In the genomic region with DNA sequence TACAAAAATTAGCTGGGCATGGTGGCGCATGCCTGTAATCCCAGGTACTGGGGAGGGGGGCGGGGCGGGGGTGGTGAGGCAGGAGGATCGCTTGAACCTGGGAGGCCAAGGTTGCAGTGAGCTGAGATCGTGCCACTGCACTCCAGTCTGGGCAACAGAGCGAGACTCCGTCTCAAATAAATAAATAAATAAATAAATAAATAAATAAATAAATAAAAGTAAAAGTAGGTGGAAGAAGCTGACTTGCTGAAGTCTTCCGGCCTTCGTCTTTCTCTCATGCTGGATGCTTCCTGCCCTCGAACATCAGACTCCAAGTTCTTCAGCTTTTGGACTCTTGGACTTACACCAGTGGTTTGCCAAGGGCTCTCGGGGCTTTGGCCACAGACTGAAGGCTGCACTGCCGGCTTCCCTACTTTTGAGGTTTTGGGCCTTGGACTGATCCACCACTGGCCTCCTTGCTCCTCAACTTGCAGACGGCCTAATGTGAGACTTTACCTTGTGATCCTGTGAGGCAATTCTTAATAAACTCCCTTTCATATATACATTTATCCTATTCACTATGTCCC, we compare ENCODE assay signal across 8 cellular contexts. TPM values are rescaled to one million over a fixed set of nuclear protein-coding genes. Genes with fewer than 3 reads are reported as not detected.
DNase-seq lines count a peak whose midpoint lies in the region; ATAC-seq, FAIRE-seq and TF ChIP-seq lines count a peak whose summit lies in the region.
"Not testable (repeated sequence)": the region's sequence is repeated elsewhere in the genome, so short reads cannot be mapped to it uniquely, and the experiment has no call there.
"Had no signal": no experiment of that assay in that cellular context is flagged by ENCODE, and none has a peak within 500 bp of the region (broad histone marks: within the 10 kb centered on the region; RNA-seq: fewer than 3 reads in every experiment).

No MANE protein-coding gene starts in this region.

- not testable (repeated sequence) for FAIRE-seq in HepG2 (lab: Jason Lieb, UNC)

- H3K27ac Mint-ChIP-seq in activated CD8-positive, alpha-beta memory T cell treated with anti-CD3 and anti-CD28 coated beads, Interleukin-2, amount 10 ng/mL, durations not matched to agents 7 days and 5 days = peak overlapping the region; percentile 89

- 36% methylated on average over 13 of the region's 13 CpGs for WGBS in HepG2 (ENCODE audit: low lambda C conversion rate)

- not testable (repeated sequence) for H3K79me2 ChIP-seq in ACC112 (ENCODE audit: control insufficient read depth, insufficient read depth, low read length, unreplicated experiment); KMS-11 (ENCODE audit: insufficient read depth, low read depth); HepG2 (ENCODE audit: insufficient read depth, low read length)

- H3K9ac ChIP-seq in KMS-11 (peak overlapping the region; percentile 62; the same call in 1 of the 2 replicates), HepG2 (ENCODE audit: insufficient read depth, low read depth, low read length) (peak overlapping the region; percentile 69), rectal smooth muscle tissue (ENCODE audit: low read length) (peak overlapping the region; percentile 88)

- H3K4me3 ChIP-seq in ACC112 (ENCODE audit: low read depth, low read length) (peak overlapping the region; percentile 88), KMS-11 (IDR thresholded peaks at IDR 0.05; ENCODE audit: insufficient read depth, low read depth, low read length) (peak overlapping the region; percentile 69), HepG2 (replicated peaks in 1 of 3; ENCODE audit: insufficient read depth in 1 of 3, low read depth in 2 of 3, low read length in 3 of 3) (peak overlapping the region; percentile 54 to 91 (median 83)), rectal smooth muscle tissue (ENCODE audit: low read length) (peak overlapping the region; percentile 77)
- H3K4me3 ChIP-seq in effector memory CD4-positive, alpha-beta T cell (ENCODE audit: insufficient read depth, low read depth, low read length, poor library complexity, severe bottlenecking) = peak overlapping the region; percentile 92

- H3K4me1 ChIP-seq in ACC112 (ENCODE audit: control insufficient read depth, insufficient read depth, low read length, unreplicated experiment) = peaks cover 11% of the 10 kb centered on the region
- peaks cover 16% of the 10 kb centered on the region for H3K4me1 ChIP-seq in KMS-11 (ENCODE audit: low read depth, poor library complexity, severe bottlenecking)
- H3K4me1 ChIP-seq in effector memory CD4-positive, alpha-beta T cell (ENCODE audit: control insufficient read depth, insufficient read depth, low read length, poor library complexity, severe bottlenecking) = peaks cover 10% of the 10 kb centered on the region
- peaks cover 22% of the 10 kb centered on the region for H3K4me1 ChIP-seq in HepG2 (ENCODE audit: insufficient read depth, low read length)
- H3K4me1 ChIP-seq in rectal smooth muscle tissue (ENCODE audit: control insufficient read depth, insufficient read depth, low read length) = not testable (repeated sequence)

- TF ChIP-seq RAD21 in HepG2 (CRISPR knock-in tag; IDR thresholded peaks at IDR 0.05) = not testable (repeated sequence)

- H3K36me3 Mint-ChIP-seq in activated CD8-positive, alpha-beta memory T cell treated with anti-CD3 and anti-CD28 coated beads, Interleukin-2, amount 10 ng/mL, durations not matched to agents 7 days and 5 days = not testable (repeated sequence)

- peak overlapping the region; percentile 85 for H3K4me3 Mint-ChIP-seq in activated CD8-positive, alpha-beta memory T cell treated with anti-CD3 and anti-CD28 coated beads, Interleukin-2, amount 10 ng/mL, durations not matched to agents 7 days and 5 days

- H3K4me1 Mint-ChIP-seq in activated CD8-positive, alpha-beta memory T cell treated with anti-CD3 and anti-CD28 coated beads, Interleukin-2, amount 10 ng/mL, durations not matched to agents 7 days and 5 days = peaks cover 19% of the 10 kb centered on the region

- TF ChIP-seq POLR2A in HepG2 (IDR thresholded peaks at IDR 0.05; ENCODE audit: insufficient read depth in 1 of 2, low read depth in 2 of 2, low read length in 2 of 2) = not testable (repeated sequence)

- not testable (repeated sequence) for H3K27me3 ChIP-seq in ACC112 (ENCODE audit: insufficient read depth, low read length); KMS-11 (ENCODE audit: insufficient read depth, low read depth); effector memory CD4-positive, alpha-beta T cell (replicated peaks; ENCODE audit: control insufficient read depth, insufficient read depth, low read length, poor library complexity, severe bottlenecking); HepG2 (ENCODE audit: control insufficient read depth in 1 of 2, insufficient read depth in 2 of 2, low read length in 2 of 2); rectal smooth muscle tissue (ENCODE audit: control insufficient read depth, insufficient read depth, low read length)

- not testable (repeated sequence) for H3K36me3 ChIP-seq in ACC112 (ENCODE audit: insufficient read depth, low read length); KMS-11 (ENCODE audit: insufficient read depth); effector memory CD4-positive, alpha-beta T cell (ENCODE audit: control insufficient read depth, insufficient read depth, low read length); rectal smooth muscle tissue (ENCODE audit: control insufficient read depth, insufficient read depth, low read length)
- H3K36me3 ChIP-seq in HepG2 (replicated peaks in 1 of 2; ENCODE audit: control insufficient read depth in 1 of 2, insufficient read depth in 2 of 2, low read length in 2 of 2) = peaks cover 6 to 14% of the 10 kb centered on the region in 2 experiments; a peak in 3 of 5 replicates

- peak overlapping the region; percentile 58 for H3K4me2 ChIP-seq in KMS-11
- peak overlapping the region; percentile 99 for H3K4me2 ChIP-seq in HepG2 (ENCODE audit: low read depth, low read length)

- intact Hi-C loops in HepG2 (cut with micrococcal nuclease; ENCODE audit: unreplicated experiment) = loop anchor here (2.0 kb wide), 2 partner anchors 21 to 73 kb away; no protein-coding TSS in a partner anchor

- in situ Hi-C loops in HepG2 (cut with HindIII; ENCODE audit: extremely low pct_ligation_motif_present, low pct_unique_long_range_greater_than_20kb) = not testable (repeated sequence)

- TF ChIP-seq CTCF in KMS-11 (conservative IDR thresholded peaks at IDR 0.05; ENCODE audit: low read depth, low read length); HepG2 (CRISPR knock-in tag; IDR thresholded peaks at IDR 0.05): not testable (repeated sequence)

- not testable (repeated sequence) for H3K9me3 ChIP-seq in effector memory CD4-positive, alpha-beta T cell (ENCODE audit: control insufficient read depth, low read length); HepG2 (ENCODE audit: low read length)

- BruUV-seq in HepG2 (replicated peaks; lab: Mats Ljungman, UMichigan) = TSS peak; percentile 33

- not testable (repeated sequence) for H4K20me1 ChIP-seq in KMS-11 (ENCODE audit: insufficient read depth); HepG2 (ENCODE audit: insufficient read depth, low read length)

- ATAC-seq in activated CD8-positive, alpha-beta memory T cell treated with anti-CD3 and anti-CD28 coated beads, Interleukin-2, amount 10 ng/mL, durations not matched to agents 7 days and 5 days; HepG2: not testable (repeated sequence)

- H3K9me3 Mint-ChIP-seq in activated CD8-positive, alpha-beta memory T cell treated with anti-CD3 and anti-CD28 coated beads, Interleukin-2, amount 10 ng/mL, durations not matched to agents 7 days and 5 days (ENCODE audit: low read depth) = not testable (repeated sequence)

- POLR2A ChIA-PET in HepG2 (lab: Yijun Ruan, JAX) = interaction anchor here (0.6 to 3.6 kb wide), 20 partner anchors 9 to 222 kb away, joined by 3 to 47 read pairs (median 6); partner anchors contain the start of genes ANKRD52, CNPY2, CS and ESYT1

- not testable (repeated sequence) for DNase-seq in activated CD8-positive, alpha-beta memory T cell treated with anti-CD3 and anti-CD28 coated beads, Interleukin-2, amount 10 ng/mL, durations not matched to agents 7 days and 5 days; effector memory CD4-positive, alpha-beta T cell; HepG2 (ENCODE audit: low spot score)

- CTCF ChIA-PET in activated CD8-positive, alpha-beta memory T cell treated with anti-CD3 and anti-CD28 coated beads, Interleukin-2, amount 10 ng/mL, durations not matched to agents 7 days and 5 days (lab: Charles Lee) = interaction anchor here (0.6 to 6.0 kb wide), 16 partner anchors 9 to 202 kb away, joined by 3 to 45 read pairs (median 6); partner anchors contain the start of genes ANKRD52, RNF41, SMARCC2 and SPRYD4
- CTCF ChIA-PET in HepG2 (lab: Yijun Ruan, JAX; ENCODE audit: low intra/inter-chr PET ratio, low total read pairs) = interaction anchor here (0.9 to 1.4 kb wide), 2 partner anchors 8 to 35 kb away, joined by 3 to 6 read pairs; partner anchors contain the start of gene ANKRD52

- not testable (repeated sequence) for TF ChIP-seq EP300 in HepG2 (IDR thresholded peaks at IDR 0.05; ENCODE audit: low read depth in 2 of 2, low read length in 2 of 2); HepG2 (CRISPR knock-in tag; IDR thresholded peaks at IDR 0.05; ENCODE audit: borderline replicate concordance)

- not testable (repeated sequence) for H3K27me3 Mint-ChIP-seq in activated CD8-positive, alpha-beta memory T cell treated with anti-CD3 and anti-CD28 coated beads, Interleukin-2, amount 10 ng/mL, durations not matched to agents 7 days and 5 days

- peak overlapping the region; percentile 76; the same call in 1 of the 2 replicates for H3K27ac ChIP-seq in ACC112 (ENCODE audit: low read depth, low read length)
- peak overlapping the region; percentile 59; the same call in 1 of the 2 replicates for H3K27ac ChIP-seq in KMS-11
- peak overlapping the region; percentile 96 for H3K27ac ChIP-seq in effector memory CD4-positive, alpha-beta T cell (ENCODE audit: insufficient read depth, low read length, poor library complexity, severe bottlenecking)
- peak overlapping the region; percentile 82 for H3K27ac ChIP-seq in HepG2 (ENCODE audit: extremely low read length, insufficient read depth, low read length)
- peak overlapping the region; percentile 95 for H3K27ac ChIP-seq in rectal smooth muscle tissue (ENCODE audit: low read depth, low read length)

- H2AFZ ChIP-seq in ACC112 (ENCODE audit: low read length, unreplicated experiment) (peak overlapping the region; percentile 87), KMS-11 (ENCODE audit: low read depth) (peak overlapping the region; percentile 90), HepG2 (ENCODE audit: low read length) (peak overlapping the region; percentile 49)

RNA-seq across cellular contexts. Expression of gene COQ10A, which starts 0.6 kb away (rescaled TPM):
- 10 to 100 TPM; 16.0 to 17.4 TPM for total RNA-seq in activated CD8-positive, alpha-beta memory T cell treated with anti-CD3 and anti-CD28 coated beads, Interleukin-2, amount 10 ng/mL, durations not matched to agents 7 days and 5 days
- 18.6 and 21.0 TPM in 2 replicates for total RNA-seq in HepG2 (2016; rRNA removed; fragmentation: Illumina TruSeq; extraction: Trizol)
- 10.8 and 11.2 TPM in 2 replicates for total RNA-seq in HepG2 (2016; cell fraction: cytosol; rRNA removed; fragmentation: Illumina TruSeq; extraction: Trizol; ENCODE audit: low read depth)
- 20.5 and 20.7 TPM in 2 replicates for total RNA-seq in HepG2 (2016; cell fraction: insoluble cytoplasmic fraction; rRNA removed; fragmentation: Illumina TruSeq; extraction: Trizol)
- total RNA-seq in HepG2 (2016; cell fraction: membrane; rRNA removed; fragmentation: Illumina TruSeq; extraction: Trizol) = 19.9 and 20.0 TPM in 2 replicates
- 16.9 and 18.6 TPM in 2 replicates for total RNA-seq in HepG2 (2016; cell fraction: nucleus; rRNA removed; fragmentation: Illumina TruSeq; extraction: Trizol)
- 35.3 and 37.3 TPM in 2 replicates for polyA plus RNA-seq in HepG2 (2011; rRNA removed)
- 27.3 and 29.7 TPM in 2 replicates for polyA plus RNA-seq in HepG2 (2011; cell fraction: cytosol; rRNA removed)
- polyA plus RNA-seq in HepG2 (2011; cell fraction: nucleus; rRNA removed) = 47.9 and 56.5 TPM in 2 replicates
- polyA plus RNA-seq in HepG2 (2012) = 14.4 TPM in 2 replicates
- 11.5 and 12.3 TPM in 2 replicates for polyA plus RNA-seq in HepG2 (2016; cell fraction: cytosol; fragmentation: Illumina TruSeq; extraction: Trizol; ENCODE audit: low read depth)
- polyA plus RNA-seq in HepG2 (2016; cell fraction: insoluble cytoplasmic fraction; fragmentation: Illumina TruSeq; extraction: Trizol; ENCODE audit: low read depth) = 20.5 and 20.9 TPM in 2 replicates
- 16.8 and 16.9 TPM in 2 replicates for polyA plus RNA-seq in HepG2 (2016; cell fraction: membrane; fragmentation: Illumina TruSeq; extraction: Trizol; ENCODE audit: low read depth)
- 52.1 and 53.2 TPM in 2 replicates for polyA plus RNA-seq in HepG2 (2016; cell fraction: nucleus; fragmentation: Illumina TruSeq; extraction: Trizol; ENCODE audit: insufficient read depth, low read depth)
- polyA minus RNA-seq in HepG2 (2011; rRNA and poly(A)+ RNA removed; ENCODE audit: low replicate concordance) = 23.4 and 33.2 TPM in 2 replicates
- polyA minus RNA-seq in HepG2 (2011; cell fraction: cytosol; rRNA and poly(A)+ RNA removed) = 7.5 and 9.5 TPM in 2 replicates
- polyA minus RNA-seq in HepG2 (2011; cell fraction: nucleus; rRNA and poly(A)+ RNA removed) = 33.2 and 35.2 TPM in 2 replicates

RNA-seq across cellular contexts. Expression of gene ANKRD52, which starts 8.0 kb away (rescaled TPM):
- 10 to 100 TPM; 66.9 to 68.3 TPM for total RNA-seq in activated CD8-positive, alpha-beta memory T cell treated with anti-CD3 and anti-CD28 coated beads, Interleukin-2, amount 10 ng/mL, durations not matched to agents 7 days and 5 days
- 7.8 and 22.0 TPM in 2 replicates for total RNA-seq in HepG2 (2016; rRNA removed; fragmentation: Illumina TruSeq; extraction: Trizol)
- total RNA-seq in HepG2 (2016; cell fraction: cytosol; rRNA removed; fragmentation: Illumina TruSeq; extraction: Trizol; ENCODE audit: low read depth) = 1.1 and 2.9 TPM in 2 replicates
- 7.7 and 17.9 TPM in 2 replicates for total RNA-seq in HepG2 (2016; cell fraction: insoluble cytoplasmic fraction; rRNA removed; fragmentation: Illumina TruSeq; extraction: Trizol)
- total RNA-seq in HepG2 (2016; cell fraction: membrane; rRNA removed; fragmentation: Illumina TruSeq; extraction: Trizol) = 4.4 and 5.8 TPM in 2 replicates
- 11.5 and 15.5 TPM in 2 replicates for total RNA-seq in HepG2 (2016; cell fraction: nucleus; rRNA removed; fragmentation: Illumina TruSeq; extraction: Trizol)
- polyA plus RNA-seq in HepG2 (2011; rRNA removed) = 9.2 and 11.2 TPM in 2 replicates
- polyA plus RNA-seq in HepG2 (2011; cell fraction: cytosol; rRNA removed) = 6.2 TPM in 2 replicates
- polyA plus RNA-seq in HepG2 (2011; cell fraction: nucleus; rRNA removed) = 29.6 and 34.0 TPM in 2 replicates
- 9.0 and 10.3 TPM in 2 replicates for polyA plus RNA-seq in HepG2 (2012)
- 0.48 and 0.53 TPM in 2 replicates for polyA plus RNA-seq in HepG2 (2016; cell fraction: cytosol; fragmentation: Illumina TruSeq; extraction: Trizol; ENCODE audit: low read depth)
- 9.4 and 12.7 TPM in 2 replicates for polyA plus RNA-seq in HepG2 (2016; cell fraction: insoluble cytoplasmic fraction; fragmentation: Illumina TruSeq; extraction: Trizol; ENCODE audit: low read depth)
- polyA plus RNA-seq in HepG2 (2016; cell fraction: membrane; fragmentation: Illumina TruSeq; extraction: Trizol; ENCODE audit: low read depth) = 1.5 and 1.6 TPM in 2 replicates
- polyA plus RNA-seq in HepG2 (2016; cell fraction: nucleus; fragmentation: Illumina TruSeq; extraction: Trizol; ENCODE audit: insufficient read depth, low read depth) = 25.3 and 28.1 TPM in 2 replicates
- polyA minus RNA-seq in HepG2 (2011; rRNA and poly(A)+ RNA removed; ENCODE audit: low replicate concordance) = 34.8 and 47.2 TPM in 2 replicates
- 11.2 and 12.0 TPM in 2 replicates for polyA minus RNA-seq in HepG2 (2011; cell fraction: cytosol; rRNA and poly(A)+ RNA removed)
- 11.9 and 12.7 TPM in 2 replicates for polyA minus RNA-seq in HepG2 (2011; cell fraction: nucleus; rRNA and poly(A)+ RNA removed)

RNA-seq across cellular contexts. Expression of gene CS, which starts 34.0 kb away (rescaled TPM):
- total RNA-seq in activated CD8-positive, alpha-beta memory T cell treated with anti-CD3 and anti-CD28 coated beads, Interleukin-2, amount 10 ng/mL, durations not matched to agents 7 days and 5 days = 100 to 1,000 TPM; 174 to 242 TPM
- 175 and 243 TPM in 2 replicates for total RNA-seq in HepG2 (2016; rRNA removed; fragmentation: Illumina TruSeq; extraction: Trizol)
- 84.6 and 90.4 TPM in 2 replicates for total RNA-seq in HepG2 (2016; cell fraction: cytosol; rRNA removed; fragmentation: Illumina TruSeq; extraction: Trizol; ENCODE audit: low read depth)
- total RNA-seq in HepG2 (2016; cell fraction: insoluble cytoplasmic fraction; rRNA removed; fragmentation: Illumina TruSeq; extraction: Trizol) = 173 and 226 TPM in 2 replicates
- 154 and 164 TPM in 2 replicates for total RNA-seq in HepG2 (2016; cell fraction: membrane; rRNA removed; fragmentation: Illumina TruSeq; extraction: Trizol)
- 167 and 188 TPM in 2 replicates for total RNA-seq in HepG2 (2016; cell fraction: nucleus; rRNA removed; fragmentation: Illumina TruSeq; extraction: Trizol)
- 173 and 177 TPM in 2 replicates for polyA plus RNA-seq in HepG2 (2011; rRNA removed)
- 103 and 144 TPM in 2 replicates for polyA plus RNA-seq in HepG2 (2011; cell fraction: cytosol; rRNA removed)
- 269 and 358 TPM in 2 replicates for polyA plus RNA-seq in HepG2 (2011; cell fraction: nucleus; rRNA removed)
- 154 and 155 TPM in 2 replicates for polyA plus RNA-seq in HepG2 (2012)
- polyA plus RNA-seq in HepG2 (2016; cell fraction: cytosol; fragmentation: Illumina TruSeq; extraction: Trizol; ENCODE audit: low read depth) = 54.5 and 60.2 TPM in 2 replicates
- polyA plus RNA-seq in HepG2 (2016; cell fraction: insoluble cytoplasmic fraction; fragmentation: Illumina TruSeq; extraction: Trizol; ENCODE audit: low read depth) = 276 and 332 TPM in 2 replicates
- polyA plus RNA-seq in HepG2 (2016; cell fraction: membrane; fragmentation: Illumina TruSeq; extraction: Trizol; ENCODE audit: low read depth) = 169 and 187 TPM in 2 replicates
- polyA plus RNA-seq in HepG2 (2016; cell fraction: nucleus; fragmentation: Illumina TruSeq; extraction: Trizol; ENCODE audit: insufficient read depth, low read depth) = 390 and 405 TPM in 2 replicates
- 196 and 204 TPM in 2 replicates for polyA minus RNA-seq in HepG2 (2011; rRNA and poly(A)+ RNA removed; ENCODE audit: low replicate concordance)
- 208 and 227 TPM in 2 replicates for polyA minus RNA-seq in HepG2 (2011; cell fraction: cytosol; rRNA and poly(A)+ RNA removed)
- polyA minus RNA-seq in HepG2 (2011; cell fraction: nucleus; rRNA and poly(A)+ RNA removed) = 128 and 180 TPM in 2 replicates

RNA-seq across cellular contexts. Expression of gene SLC39A5, which starts 36.3 kb away (rescaled TPM):
- under 1 TPM; 0.87 to 0.96 TPM for total RNA-seq in activated CD8-positive, alpha-beta memory T cell treated with anti-CD3 and anti-CD28 coated beads, Interleukin-2, amount 10 ng/mL, durations not matched to agents 7 days and 5 days
- total RNA-seq in HepG2 (2016; rRNA removed; fragmentation: Illumina TruSeq; extraction: Trizol) = 39.7 and 101 TPM in 2 replicates
- 32.8 and 38.8 TPM in 2 replicates for total RNA-seq in HepG2 (2016; cell fraction: cytosol; rRNA removed; fragmentation: Illumina TruSeq; extraction: Trizol; ENCODE audit: low read depth)
- total RNA-seq in HepG2 (2016; cell fraction: insoluble cytoplasmic fraction; rRNA removed; fragmentation: Illumina TruSeq; extraction: Trizol) = 36.4 and 95.0 TPM in 2 replicates
- 38.5 and 51.4 TPM in 2 replicates for total RNA-seq in HepG2 (2016; cell fraction: membrane; rRNA removed; fragmentation: Illumina TruSeq; extraction: Trizol)
- total RNA-seq in HepG2 (2016; cell fraction: nucleus; rRNA removed; fragmentation: Illumina TruSeq; extraction: Trizol) = 91.1 and 122 TPM in 2 replicates
- 59.7 and 80.6 TPM in 2 replicates for polyA plus RNA-seq in HepG2 (2011; rRNA removed)
- 50.4 and 79.1 TPM in 2 replicates for polyA plus RNA-seq in HepG2 (2011; cell fraction: cytosol; rRNA removed)
- polyA plus RNA-seq in HepG2 (2011; cell fraction: nucleus; rRNA removed) = 344 and 397 TPM in 2 replicates
- polyA plus RNA-seq in HepG2 (2012) = 73.0 and 80.9 TPM in 2 replicates
- 21.5 and 22.3 TPM in 2 replicates for polyA plus RNA-seq in HepG2 (2016; cell fraction: cytosol; fragmentation: Illumina TruSeq; extraction: Trizol; ENCODE audit: low read depth)
- 28.4 and 31.4 TPM in 2 replicates for polyA plus RNA-seq in HepG2 (2016; cell fraction: insoluble cytoplasmic fraction; fragmentation: Illumina TruSeq; extraction: Trizol; ENCODE audit: low read depth)
- polyA plus RNA-seq in HepG2 (2016; cell fraction: membrane; fragmentation: Illumina TruSeq; extraction: Trizol; ENCODE audit: low read depth) = 29.6 and 33.0 TPM in 2 replicates
- polyA plus RNA-seq in HepG2 (2016; cell fraction: nucleus; fragmentation: Illumina TruSeq; extraction: Trizol; ENCODE audit: insufficient read depth, low read depth) = 202 and 204 TPM in 2 replicates
- polyA minus RNA-seq in HepG2 (2011; rRNA and poly(A)+ RNA removed; ENCODE audit: low replicate concordance) = 75.4 TPM in 1 of 2 replicates, not detected in the other
- polyA minus RNA-seq in HepG2 (2011; cell fraction: cytosol; rRNA and poly(A)+ RNA removed) = 29.5 and 41.4 TPM in 2 replicates
- polyA minus RNA-seq in HepG2 (2011; cell fraction: nucleus; rRNA and poly(A)+ RNA removed) = 30.3 and 40.7 TPM in 2 replicates
- total RNA-seq: dermis blood vessel endothelial cell, Right ventricle myocardium inferior had no signal

RNA-seq across cellular contexts. Expression of gene NABP2, which starts 42.0 kb away (rescaled TPM):
- 10 to 100 TPM; 62.8 to 80.6 TPM for total RNA-seq in activated CD8-positive, alpha-beta memory T cell treated with anti-CD3 and anti-CD28 coated beads, Interleukin-2, amount 10 ng/mL, durations not matched to agents 7 days and 5 days
- total RNA-seq in HepG2 (2016; rRNA removed; fragmentation: Illumina TruSeq; extraction: Trizol) = 31.2 and 33.2 TPM in 2 replicates
- total RNA-seq in HepG2 (2016; cell fraction: cytosol; rRNA removed; fragmentation: Illumina TruSeq; extraction: Trizol; ENCODE audit: low read depth) = 85.1 and 99.3 TPM in 2 replicates
- 29.7 and 31.9 TPM in 2 replicates for total RNA-seq in HepG2 (2016; cell fraction: insoluble cytoplasmic fraction; rRNA removed; fragmentation: Illumina TruSeq; extraction: Trizol)
- 92.8 and 102 TPM in 2 replicates for total RNA-seq in HepG2 (2016; cell fraction: membrane; rRNA removed; fragmentation: Illumina TruSeq; extraction: Trizol)
- 8.5 and 12.0 TPM in 2 replicates for total RNA-seq in HepG2 (2016; cell fraction: nucleus; rRNA removed; fragmentation: Illumina TruSeq; extraction: Trizol)
- 27.9 and 35.5 TPM in 2 replicates for polyA plus RNA-seq in HepG2 (2011; rRNA removed)
- polyA plus RNA-seq in HepG2 (2011; cell fraction: cytosol; rRNA removed) = 32.7 and 35.7 TPM in 2 replicates
- polyA plus RNA-seq in HepG2 (2011; cell fraction: nucleus; rRNA removed) = 6.2 and 9.4 TPM in 2 replicates
- 17.5 and 19.8 TPM in 2 replicates for polyA plus RNA-seq in HepG2 (2012)
- polyA plus RNA-seq in HepG2 (2016; cell fraction: cytosol; fragmentation: Illumina TruSeq; extraction: Trizol; ENCODE audit: low read depth) = 123 and 144 TPM in 2 replicates
- polyA plus RNA-seq in HepG2 (2016; cell fraction: insoluble cytoplasmic fraction; fragmentation: Illumina TruSeq; extraction: Trizol; ENCODE audit: low read depth) = 34.0 and 41.8 TPM in 2 replicates
- polyA plus RNA-seq in HepG2 (2016; cell fraction: membrane; fragmentation: Illumina TruSeq; extraction: Trizol; ENCODE audit: low read depth) = 103 and 111 TPM in 2 replicates
- 23.6 and 24.1 TPM in 2 replicates for polyA plus RNA-seq in HepG2 (2016; cell fraction: nucleus; fragmentation: Illumina TruSeq; extraction: Trizol; ENCODE audit: insufficient read depth, low read depth)
- polyA minus RNA-seq in HepG2 (2011; rRNA and poly(A)+ RNA removed; ENCODE audit: low replicate concordance) = 19.6 and 64.2 TPM in 2 replicates
- 9.3 TPM in 2 replicates for polyA minus RNA-seq in HepG2 (2011; cell fraction: cytosol; rRNA and poly(A)+ RNA removed)
- 2.7 and 3.7 TPM in 2 replicates for polyA minus RNA-seq in HepG2 (2011; cell fraction: nucleus; rRNA and poly(A)+ RNA removed)
